Comparison of ENCODE assay signal across 8 cellular contexts in the genomic region with DNA sequence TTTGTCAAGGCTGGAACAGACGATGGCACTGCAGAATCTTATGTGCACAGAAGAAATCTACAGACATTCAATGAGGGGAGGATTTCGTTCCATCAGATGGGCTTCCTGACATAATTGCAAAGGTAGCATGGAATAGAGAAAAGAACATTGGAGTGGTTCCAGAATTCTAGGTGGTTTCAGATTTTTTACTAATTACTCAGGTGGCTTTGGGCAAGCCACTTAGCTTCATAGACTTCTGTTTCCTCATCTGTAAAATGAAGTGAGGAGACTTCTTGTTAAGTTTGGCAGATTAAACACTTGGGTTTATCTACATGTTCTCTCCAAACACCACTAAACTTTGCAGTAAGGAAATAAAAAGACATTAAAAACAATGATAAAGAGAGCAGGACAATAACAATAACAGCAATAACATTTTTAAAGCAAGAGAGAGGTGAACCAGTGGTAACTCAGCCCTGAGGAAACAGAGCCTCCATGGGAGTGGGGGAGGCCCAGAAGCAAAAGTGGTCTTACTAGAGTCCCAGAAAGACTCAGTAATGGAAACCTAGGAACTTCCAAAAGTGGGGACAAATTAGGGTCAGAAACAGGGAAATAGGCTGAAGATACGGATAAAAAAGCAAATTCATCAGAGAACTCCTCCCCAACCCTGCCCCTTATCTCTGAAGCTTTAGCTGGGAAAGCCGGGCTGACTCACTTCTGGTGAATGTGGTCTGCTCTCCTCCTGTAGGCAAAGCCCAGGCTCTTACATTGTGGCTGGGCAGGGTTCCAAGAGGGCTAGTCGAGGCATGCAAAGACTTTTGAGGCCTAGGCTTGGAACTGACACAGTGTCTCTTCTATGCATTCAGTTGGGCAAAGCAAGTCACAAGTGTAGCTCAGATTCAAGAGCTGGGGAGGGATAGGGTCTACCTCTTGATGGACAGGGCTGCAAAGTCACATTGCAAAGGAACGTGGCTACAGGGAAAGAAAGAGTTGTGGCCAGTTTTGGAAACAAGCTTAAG. TPM values are rescaled to one million over a fixed set of nuclear protein-coding genes. Genes with fewer than 3 reads are reported as not detected.
DNase-seq lines count a peak whose midpoint lies in the region; ATAC-seq, FAIRE-seq and TF ChIP-seq lines count a peak whose summit lies in the region.

No MANE protein-coding gene starts in this region.

- DNase-seq in GM12892 (ENCODE audit: insufficient read length) (no peak), OCI-M1 (lab: John Stamatoyannopoulos, UW) (peak; percentile 96), kidney tubule cell (ENCODE audit: low spot score) (peak; percentile 97), NCI-H2029 treated with DMSO at 0.1 percent for 48 hours (lab: John Stamatoyannopoulos, UW) (no peak), NCI-H2081 treated with DMSO at 0.1 percent for 48 hours (lab: John Stamatoyannopoulos, UW) (no peak)
- DNase-seq in stimulated activated naive CD8-positive, alpha-beta T cell treated with anti-CD3 and anti-CD28 coated beads, Interleukin-15, Interleukin-2, amounts not matched to agents 100 U/mL and 50 U/mL, for 24 hours, result peak; percentile 62

- peak overlapping the region; percentile 9 for H3K4me3 Mint-ChIP-seq in activated naive CD8-positive, alpha-beta T cell

- peak; percentile 33 for ATAC-seq in HG02973 (IDR thresholded peaks at IDR 0.05; ENCODE audit: unreplicated experiment)
- peak; percentile 83 for ATAC-seq in stimulated activated naive CD8-positive, alpha-beta T cell treated with anti-CD3 and anti-CD28 coated beads, Interleukin-15, Interleukin-2, amounts not matched to agents 100 U/mL and 50 U/mL, for 24 hours

- H3K36me3 Mint-ChIP-seq in activated naive CD8-positive, alpha-beta T cell, result no peaks in the 10 kb centered on the region

- peak; percentile 21 for FAIRE-seq in GM12892 (lab: Jason Lieb, UNC)

- peaks cover 27% of the 10 kb centered on the region for H3K4me1 Mint-ChIP-seq in activated naive CD8-positive, alpha-beta T cell (ENCODE audit: low read depth)

- no peaks in the 10 kb centered on the region for H3K9me3 Mint-ChIP-seq in activated naive CD8-positive, alpha-beta T cell (ENCODE audit: low read depth)

- H3K27me3 Mint-ChIP-seq in activated naive CD8-positive, alpha-beta T cell, result no peaks in the 10 kb centered on the region

- no peak overlapping the region for H3K27ac Mint-ChIP-seq in activated naive CD8-positive, alpha-beta T cell

- TF ChIP-seq POLR2A in GM12892 (IDR thresholded peaks at IDR 0.05; ENCODE audit: low read depth, low read length), result no peak

RNA-seq across cellular contexts. Expression of a gene that starts 11.8 kb away (rescaled TPM):
- polyA plus RNA-seq in GM12892 (2012; ENCODE audit: missing spikeins), result not detected

Comparison
In these comparisons a context has a peak if more than half of its experiments do, and no peak if none do; other contexts are left out.
1. DNase-seq: peak in OCI-M1 (single experiment), kidney tubule cell (single experiment) and stimulated activated naive CD8-positive, alpha-beta T cell treated with anti-CD3 and anti-CD28 coated beads, Interleukin-15, Interleukin-2, amounts not matched to agents 100 U/mL and 50 U/mL, for 24 hours (single experiment); none in GM12892 (single experiment), NCI-H2029 treated with DMSO at 0.1 percent for 48 hours (single experiment) and NCI-H2081 treated with DMSO at 0.1 percent for 48 hours (single experiment).